ENCODE assay signal across 23 cellular contexts in the genomic region with DNA sequence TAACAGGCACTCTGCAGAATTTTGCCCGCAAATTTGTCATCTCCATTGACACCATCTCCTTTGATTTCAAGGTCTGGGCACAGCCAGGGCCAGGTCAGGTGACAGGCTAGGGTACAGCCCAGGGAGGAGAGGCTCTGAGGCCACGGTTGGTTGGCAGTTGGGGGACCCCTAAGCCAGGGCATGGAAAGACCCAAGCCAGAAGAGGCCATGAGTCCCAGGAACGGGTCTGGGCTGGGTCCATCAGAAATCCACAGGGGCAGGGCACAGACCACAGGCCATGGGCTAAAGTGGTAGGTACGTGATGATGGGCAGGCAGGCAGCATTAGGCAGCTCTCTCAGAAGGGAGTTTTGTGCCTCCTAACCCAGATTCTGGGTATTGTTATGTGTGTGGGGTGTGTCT. TPM values are rescaled to one million over a fixed set of nuclear protein-coding genes. Genes with fewer than 3 reads are reported as not detected.
A peak's percentile ranks its signal among the peaks of the same experiment; 100 is the strongest.
DNase-seq lines count a peak whose midpoint lies in the region; ATAC-seq, FAIRE-seq and TF ChIP-seq lines count a peak whose summit lies in the region.
"Had no signal": no experiment of that assay in that cellular context is flagged by ENCODE, and none has a peak within 500 bp of the region (broad histone marks: within the 10 kb centered on the region; RNA-seq: fewer than 3 reads in every experiment).

No MANE protein-coding gene starts in this region.

- WGBS in psoas muscle, 3 donors = 83 to 95% (median 92%) methylated on average over 4 of the region's 4 CpGs
- WGBS in smooth muscle cell (ENCODE audit: low lambda C conversion rate) = 95% methylated on average over 4 of the region's 4 CpGs

- no TSS peak for BruUV-seq in Panc1 (replicated peaks; lab: Mats Ljungman, UMichigan)

- no peak overlapping the region for H3K4me3 ChIP-seq in Panc1 (ENCODE audit: low read depth in 2 of 2, low read length in 2 of 2)
- H3K4me3 ChIP-seq in kidney (ENCODE audit: low read length in 2 of 2) = no peak overlapping the region
- no peak overlapping the region for H3K4me3 ChIP-seq in psoas muscle
- no peak overlapping the region for H3K4me3 ChIP-seq in smooth muscle cell
- H3K4me3 ChIP-seq: BLaER1 treated with 17β-estradiol and CSF1 and Interleukin-3, amounts not matched to agents 10 nM and 100 nM; GM12878 had no signal

- no peak for FAIRE-seq in kidney (lab: Jason Lieb, UNC)
- FAIRE-seq: GM12878, H1, RCC 7860 had no signal

- H3K27me3 ChIP-seq in Panc1 (ENCODE audit: control insufficient read depth, insufficient read depth, low read length) (no peaks in the 10 kb centered on the region), psoas muscle (ENCODE audit: insufficient read depth in 3 of 3, low read length in 2 of 3) (no peaks in the 10 kb centered on the region), smooth muscle cell (ENCODE audit: low read depth) (no peaks in the 10 kb centered on the region)
- H3K27me3 ChIP-seq: BLaER1 treated with 17β-estradiol and CSF1 and Interleukin-3, amounts not matched to agents 10 nM and 100 nM had no signal

- H3F3A ChIP-seq in smooth muscle cell (ENCODE audit: low read depth) = no peaks in the 10 kb centered on the region

- in situ Hi-C loops in Panc1 (cut with HindIII; ENCODE audit: low pct_unique_long_range_greater_than_20kb, low sequenced_read_pairs) = no loop called here

- ATAC-seq in Right ventricle myocardium inferior (no peak), Panc1 (peak; percentile 37; the same call in 1 of the 2 replicates), psoas muscle (peak in 1 of 4 donors; percentile 8)
- no peak for ATAC-seq in activated CD4-positive, CD25-positive, alpha-beta regulatory T cell treated with anti-CD3 and anti-CD28 coated beads, Interleukin-2, amount 50 U/mL, for 24 hours
- ATAC-seq: GM12878 had no signal

- POLR2A ChIA-PET in Panc1 (lab: Charles Lee) = interaction anchor here (0.6 kb wide), 1 partner anchor 121 kb away, joined by 4 read pairs; the partner anchor contains the start of gene WDR82

- H3K27ac ChIP-seq in Panc1 (ENCODE audit: low read length) (no peak overlapping the region), kidney (ENCODE audit: low read depth in 2 of 2, low read length in 2 of 2) (no peak overlapping the region), psoas muscle (no peak overlapping the region), smooth muscle cell (ENCODE audit: low read depth) (no peak overlapping the region)
- H3K27ac ChIP-seq: 22Rv1; BLaER1 treated with 17β-estradiol and CSF1 and Interleukin-3, amounts not matched to agents 10 nM and 100 nM had no signal

- H3K4me2 ChIP-seq in smooth muscle cell = no peak overlapping the region
- H3K4me2 ChIP-seq: BLaER1 treated with 17β-estradiol and CSF1 and Interleukin-3, amounts not matched to agents 10 nM and 100 nM had no signal

- intact Hi-C loops in Right ventricle myocardium inferior (cut with DNase I) (no loop called here), cardiac septum (cut with DNase I) (no loop called here), Panc1 (cut with micrococcal nuclease; ENCODE audit: unreplicated experiment) (no loop called here), kidney (cut with DNase I) (no loop called here), psoas muscle (cut with DNase I) (no loop called here)

- H4K20me1 ChIP-seq in smooth muscle cell (ENCODE audit: low read depth) = no peaks in the 10 kb centered on the region

- H2AFZ ChIP-seq in smooth muscle cell (ENCODE audit: low read depth) = no peak overlapping the region

- CTCF ChIA-PET in Panc1 (lab: Charles Lee) = no interaction called here

- TF ChIP-seq CTCF in Panc1 (IDR thresholded peaks at IDR 0.05) (no peak), kidney (IDR thresholded peaks at IDR 0.05; ENCODE audit: borderline replicate concordance, extremely low read depth, insufficient read depth) (no peak), psoas muscle (IDR thresholded peaks at IDR 0.05) (no peak), smooth muscle cell (IDR thresholded peaks at IDR 0.05; ENCODE audit: borderline replicate concordance, insufficient read depth, poor library complexity, severe bottlenecking) (no peak)

- no peak overlapping the region for H3K9ac ChIP-seq in kidney (ENCODE audit: low read length in 2 of 2)
- no peak overlapping the region for H3K9ac ChIP-seq in smooth muscle cell (ENCODE audit: low read depth)
- H3K9ac ChIP-seq: BLaER1 treated with 17β-estradiol and CSF1 and Interleukin-3, amounts not matched to agents 10 nM and 100 nM had no signal

- DNase-seq in Right ventricle myocardium inferior (ENCODE audit: missing footprints) (peak; percentile 11), cardiac septum (ENCODE audit: low spot score) (no peak), Panc1 (ENCODE audit: low read depth, low spot score) (no peak), kidney (peak; percentile 50), psoas muscle (peak; percentile 8 to 23), HK-2 (ENCODE audit: unreplicated experiment) (no peak), smooth muscle cell (lab: John Stamatoyannopoulos, UW; ENCODE audit: unreplicated experiment) (no peak)
- DNase-seq: CD4-positive, alpha-beta memory T cell; DND-41; Kasumi-1; NCI-H1694; NCI-H2081; NCI-H2171; NCI-H345; NCI-H524 treated with DMSO at 0.1 percent for 48 hours; SHP77 treated with DMSO at 0.1 percent for 48 hours had no signal

- H3K9me3 ChIP-seq in Panc1 (ENCODE audit: control insufficient read depth, insufficient read depth, low read depth, low read length) (no peaks in the 10 kb centered on the region), kidney (ENCODE audit: control insufficient read depth in 1 of 2, low read length in 2 of 2) (no peaks in the 10 kb centered on the region), psoas muscle (no peaks in the 10 kb centered on the region), smooth muscle cell (replicated peaks; ENCODE audit: low read depth) (no peaks in the 10 kb centered on the region)
- H3K9me3 ChIP-seq: BLaER1 treated with 17β-estradiol and CSF1 and Interleukin-3, amounts not matched to agents 10 nM and 100 nM had no signal

- no peaks in the 10 kb centered on the region for H3K79me2 ChIP-seq in smooth muscle cell (ENCODE audit: low read depth)

- H3K36me3 ChIP-seq in Panc1 (ENCODE audit: control insufficient read depth, insufficient read depth, low read length) = no peaks in the 10 kb centered on the region
- H3K36me3 ChIP-seq in kidney (ENCODE audit: control insufficient read depth in 1 of 2, insufficient read depth in 2 of 2, low read length in 2 of 2) = peaks cover 21 to 29% of the 10 kb centered on the region in 2 donors
- peaks cover 4 to 40% of the 10 kb centered on the region in 2 donors for H3K36me3 ChIP-seq in psoas muscle (ENCODE audit: insufficient read depth in 1 of 2, low read depth in 1 of 2)
- no peaks in the 10 kb centered on the region for H3K36me3 ChIP-seq in smooth muscle cell (ENCODE audit: low read depth)

- H3K4me1 ChIP-seq in Panc1 (ENCODE audit: control insufficient read depth, insufficient read depth, low read length) = no peaks in the 10 kb centered on the region
- no peaks in the 10 kb centered on the region for H3K4me1 ChIP-seq in kidney (ENCODE audit: control insufficient read depth in 1 of 2, insufficient read depth in 1 of 2, low read depth in 1 of 2, low read length in 2 of 2)
- no peaks in the 10 kb centered on the region for H3K4me1 ChIP-seq in psoas muscle
- no peaks in the 10 kb centered on the region for H3K4me1 ChIP-seq in smooth muscle cell (ENCODE audit: low read depth)

RNA-seq across cellular contexts. Expression of gene BAP1, which starts 10.7 kb away (rescaled TPM):
- total RNA-seq in Right ventricle myocardium inferior (53.3 TPM), cardiac septum (53.0 TPM), Panc1 (2021; ENCODE audit: unreplicated experiment) (69.6 TPM), kidney (72.5 TPM), psoas muscle (10 to 100 TPM; 61.1 to 78.1 (median 70.7) TPM), smooth muscle cell (39.2 and 40.0 TPM in 2 replicates)
- polyA plus RNA-seq in Panc1 (2012; ENCODE audit: insufficient read length) = 73.4 TPM
- polyA plus RNA-seq in kidney (ENCODE audit: insufficient read depth, low read depth, low replicate concordance) (61.6 TPM), psoas muscle (100 to 1,000 TPM in 1 of 3 donors, 10 to 100 TPM in 2; 65.7 to 104 (median 78.9) TPM), smooth muscle cell (44.9 and 56.3 TPM in 2 replicates)

RNA-seq across cellular contexts. Expression of gene PHF7, which starts 11.3 kb away (rescaled TPM):
- total RNA-seq in Right ventricle myocardium inferior = 13.7 TPM
- 17.5 TPM for total RNA-seq in cardiac septum
- 12.0 TPM for total RNA-seq in Panc1 (2021; ENCODE audit: unreplicated experiment)
- 2.6 TPM for polyA plus RNA-seq in Panc1 (2012; ENCODE audit: insufficient read length)
- total RNA-seq in kidney = 8.8 TPM
- polyA plus RNA-seq in kidney (ENCODE audit: insufficient read depth, low read depth, low replicate concordance) = 3.9 TPM
- total RNA-seq in psoas muscle = 10 to 100 TPM in 1 of 4 donors, 1 to 10 TPM in 3; 4.2 to 15.5 (median 7.3) TPM
- polyA plus RNA-seq in psoas muscle = 10 to 100 TPM in 1 of 3 donors, 1 to 10 TPM in 2; 4.2 to 13.4 (median 4.6) TPM
- total RNA-seq in smooth muscle cell = 0.90 and 7.1 TPM in 2 replicates
- 3.6 and 5.2 TPM in 2 replicates for polyA plus RNA-seq in smooth muscle cell

RNA-seq across cellular contexts. Expression of gene SEMA3G, which starts 45.8 kb away (rescaled TPM):
- total RNA-seq in Right ventricle myocardium inferior = 12.3 TPM
- total RNA-seq in cardiac septum = 15.3 TPM
- total RNA-seq in Panc1 (2021; ENCODE audit: unreplicated experiment) = 1.6 TPM
- polyA plus RNA-seq in Panc1 (2012; ENCODE audit: insufficient read length) = 0.61 TPM
- 25.7 TPM for total RNA-seq in kidney
- 28.2 TPM for polyA plus RNA-seq in kidney (ENCODE audit: insufficient read depth, low read depth, low replicate concordance)
- total RNA-seq in psoas muscle = 10 to 100 TPM in 2 of 4 donors, 1 to 10 TPM in 2; 6.0 to 13.8 (median 9.5) TPM
- 1 to 10 TPM; 6.2 to 8.8 (median 6.5) TPM for polyA plus RNA-seq in psoas muscle
- total RNA-seq in smooth muscle cell = 0.09 and 0.31 TPM in 2 replicates
- 0.09 TPM in 1 of 2 replicates, not detected in the other for polyA plus RNA-seq in smooth muscle cell
- total RNA-seq: GM12878, OCI-LY7 had no signal

RNA-seq across cellular contexts. Expression of gene TNNC1, which starts 54.7 kb away (rescaled TPM):
- total RNA-seq in Right ventricle myocardium inferior (9,051 TPM), cardiac septum (8,054 TPM), Panc1 (2021; ENCODE audit: unreplicated experiment) (5.2 TPM), kidney (2.2 TPM), psoas muscle (1,000 to 10,000 TPM; 5,645 to 6,422 (median 6,257) TPM), smooth muscle cell (4.2 and 5.9 TPM in 2 replicates)
- 7.4 TPM for polyA plus RNA-seq in Panc1 (2012; ENCODE audit: insufficient read length)
- polyA plus RNA-seq in kidney (ENCODE audit: insufficient read depth, low read depth, low replicate concordance) (86.6 TPM), psoas muscle (1,000 to 10,000 TPM; 4,153 to 7,172 (median 6,558) TPM), smooth muscle cell (5.1 and 7.8 TPM in 2 replicates)

RNA-seq across cellular contexts. Expression of gene NISCH, which starts 56.3 kb away (rescaled TPM):
- total RNA-seq in Right ventricle myocardium inferior (45.6 TPM), cardiac septum (59.1 TPM), Panc1 (2021; ENCODE audit: unreplicated experiment) (63.4 TPM), kidney (98.7 TPM), psoas muscle (10 to 100 TPM; 16.7 to 33.4 (median 28.1) TPM), smooth muscle cell (55.2 and 56.1 TPM in 2 replicates)
- 59.1 TPM for polyA plus RNA-seq in Panc1 (2012; ENCODE audit: insufficient read length)
- polyA plus RNA-seq in kidney (ENCODE audit: insufficient read depth, low read depth, low replicate concordance) (36.1 TPM), psoas muscle (10 to 100 TPM; 14.3 to 28.8 (median 15.8) TPM), smooth muscle cell (46.7 and 47.3 TPM in 2 replicates)

Comparison
In these comparisons a context has a peak if more than half of its experiments do, and no peak if none do; other contexts are left out.
1. DNase-seq: peak in Right ventricle myocardium inferior (single experiment), kidney (single experiment) and psoas muscle (2 of 2); none in cardiac septum (single experiment), Panc1 (single experiment), HK-2 (single experiment) and smooth muscle cell (single experiment).